In the genomic region with DNA sequence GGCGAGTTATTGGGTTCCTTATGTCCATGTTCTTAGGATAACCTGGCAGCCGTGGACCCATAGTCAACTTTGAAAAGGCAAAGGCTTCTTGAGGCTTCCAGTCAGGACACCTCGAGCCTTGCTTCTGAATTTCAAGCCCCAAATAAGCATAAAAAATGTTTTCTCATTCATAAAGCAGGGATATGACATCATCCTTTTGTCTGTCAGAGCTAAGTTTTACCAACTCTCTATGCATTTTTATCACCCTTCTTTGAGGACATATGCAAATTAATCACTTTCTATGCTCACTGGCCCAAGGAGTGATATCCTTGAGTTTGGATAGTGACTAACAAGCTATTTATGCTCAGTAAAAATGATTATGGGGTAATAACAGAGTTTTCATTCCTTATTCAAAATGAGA, we compare ENCODE assay signal across 18 cellular contexts.
A peak's percentile ranks its signal among the peaks of the same experiment; 100 is the strongest.
DNase-seq lines count a peak whose midpoint lies in the region; ATAC-seq, FAIRE-seq and TF ChIP-seq lines count a peak whose summit lies in the region.
"Had no signal": no experiment of that assay in that cellular context is flagged by ENCODE, and none has a peak within 500 bp of the region (broad histone marks: within the 10 kb centered on the region; RNA-seq: fewer than 3 reads in every experiment).

No MANE protein-coding gene starts in this region.

- no peaks in the 10 kb centered on the region for H3K4me1 ChIP-seq in astrocyte (ENCODE audit: insufficient read depth, low read length)
- H3K4me1 ChIP-seq: HAP-1 had no signal

- H2AFZ ChIP-seq in astrocyte (ENCODE audit: low read depth, low read length), result no peak overlapping the region

- H3K9me3 ChIP-seq in astrocyte (ENCODE audit: insufficient read depth, low read depth, low read length), result no peaks in the 10 kb centered on the region
- H3K9me3 ChIP-seq: HAP-1 had no signal

- no peak overlapping the region for H3K4me2 ChIP-seq in astrocyte (ENCODE audit: low read length)

- H3K4me3 ChIP-seq in astrocyte (ENCODE audit: insufficient read depth, low read depth, low read length), result no peak overlapping the region
- H3K4me3 ChIP-seq: GM12878, HAP-1 had no signal

- no peak for ATAC-seq in natural killer cell treated with Interleukin-12 subunit alpha and Interleukin-12 subunit beta and Interleukin-15 and Interleukin-18, amount 100 ng/mL, for 72 hours
- no peak for ATAC-seq in stimulated activated naive CD8-positive, alpha-beta T cell treated with anti-CD3 and anti-CD28 coated beads, Interleukin-15, amount 100 ng/mL, for 72 hours
- ATAC-seq: GM12878 had no signal

- DNase-seq in astrocyte (ENCODE audit: low read depth) (peak; percentile 4), immature natural killer cell (no peak), D721Med (ENCODE audit: insufficient read length, low spot score) (no peak)
- no peak for DNase-seq in natural killer cell treated with Interleukin-12 subunit alpha and Interleukin-12 subunit beta and Interleukin-15 and Interleukin-18, amount 100 ng/mL, for 72 hours (ENCODE audit: low spot score)
- DNase-seq in stimulated activated naive CD8-positive, alpha-beta T cell treated with anti-CD3 and anti-CD28 coated beads, Interleukin-15, amount 100 ng/mL, for 72 hours, result no peak
- no peak for DNase-seq in activated CD4-positive, alpha-beta T cell treated with anti-CD3 and anti-CD28 coated beads for 48 hours
- DNase-seq: C1 segment of cervical spinal cord; Calu3; CD4-positive, alpha-beta memory T cell; COR-L47; DMS153; DMS79; EL; GDM1; GOT3 had no signal

- TF ChIP-seq CTCF in astrocyte (IDR thresholded peaks at IDR 0.05; ENCODE audit: insufficient read depth, low read depth, low read length) (no peak), D721Med (IDR thresholded peaks at IDR 0.05; ENCODE audit: insufficient read depth, missing control alignments) (no peak)

- no peak overlapping the region for H3K9ac ChIP-seq in astrocyte (ENCODE audit: low read length)

- H3K79me2 ChIP-seq in astrocyte (ENCODE audit: insufficient read depth, low read length), result no peaks in the 10 kb centered on the region

- H3K27ac Mint-ChIP-seq in astrocyte (ENCODE audit: unreplicated experiment), result no peak overlapping the region
- H3K27ac Mint-ChIP-seq in immature natural killer cell, result peak overlapping the region in 5 of 6 donors; percentile 6 to 34 (median 22)
- peak overlapping the region; percentile 52 to 70 for H3K27ac Mint-ChIP-seq in natural killer cell treated with Interleukin-12 subunit alpha and Interleukin-12 subunit beta and Interleukin-15 and Interleukin-18, amount 100 ng/mL, for 72 hours
- no peak overlapping the region for H3K27ac Mint-ChIP-seq in stimulated activated naive CD8-positive, alpha-beta T cell treated with anti-CD3 and anti-CD28 coated beads, Interleukin-15, amount 100 ng/mL, for 72 hours
- H3K27ac Mint-ChIP-seq: CD4-positive, alpha-beta memory T cell had no signal

- H3K9me3 Mint-ChIP-seq in astrocyte (ENCODE audit: unreplicated experiment), result no peaks in the 10 kb centered on the region
- H3K9me3 Mint-ChIP-seq in immature natural killer cell, result no peaks in the 10 kb centered on the region
- H3K9me3 Mint-ChIP-seq in natural killer cell treated with Interleukin-12 subunit alpha and Interleukin-12 subunit beta and Interleukin-15 and Interleukin-18, amount 100 ng/mL, for 72 hours, result no peaks in the 10 kb centered on the region
- H3K9me3 Mint-ChIP-seq in stimulated activated naive CD8-positive, alpha-beta T cell treated with anti-CD3 and anti-CD28 coated beads, Interleukin-15, amount 100 ng/mL, for 72 hours, result no peaks in the 10 kb centered on the region

- H3K27ac ChIP-seq in astrocyte (ENCODE audit: low read depth, low read length), result no peak overlapping the region

- H3K27me3 Mint-ChIP-seq in astrocyte (ENCODE audit: low read depth, unreplicated experiment), result peaks cover 4% of the 10 kb centered on the region
- peaks cover 0 to 17% (median 0%) of the 10 kb centered on the region in 3 donors for H3K27me3 Mint-ChIP-seq in immature natural killer cell (ENCODE audit: low read depth in 3 of 3)
- H3K27me3 Mint-ChIP-seq in natural killer cell treated with Interleukin-12 subunit alpha and Interleukin-12 subunit beta and Interleukin-15 and Interleukin-18, amount 100 ng/mL, for 72 hours, result no peaks in the 10 kb centered on the region
- H3K27me3 Mint-ChIP-seq in stimulated activated naive CD8-positive, alpha-beta T cell treated with anti-CD3 and anti-CD28 coated beads, Interleukin-15, amount 100 ng/mL, for 72 hours, result no peaks in the 10 kb centered on the region
- H3K27me3 Mint-ChIP-seq: CD4-positive, alpha-beta memory T cell had no signal

- no peaks in the 10 kb centered on the region for H4K20me1 ChIP-seq in astrocyte (ENCODE audit: insufficient read depth, low read length)

- H3K36me3 Mint-ChIP-seq in astrocyte (ENCODE audit: low read depth, unreplicated experiment), result no peaks in the 10 kb centered on the region
- peaks cover 34 to 62% (median 44%) of the 10 kb centered on the region in 3 donors for H3K36me3 Mint-ChIP-seq in immature natural killer cell
- peaks cover 16% of the 10 kb centered on the region for H3K36me3 Mint-ChIP-seq in natural killer cell treated with Interleukin-12 subunit alpha and Interleukin-12 subunit beta and Interleukin-15 and Interleukin-18, amount 100 ng/mL, for 72 hours
- H3K36me3 Mint-ChIP-seq: CD4-positive, alpha-beta memory T cell had no signal

- H3K4me1 Mint-ChIP-seq in astrocyte (ENCODE audit: low read depth, unreplicated experiment) (no peaks in the 10 kb centered on the region), immature natural killer cell (peaks cover 5 to 32% of the 10 kb centered on the region in 2 donors)
- H3K4me1 Mint-ChIP-seq in natural killer cell treated with Interleukin-12 subunit alpha and Interleukin-12 subunit beta and Interleukin-15 and Interleukin-18, amount 100 ng/mL, for 72 hours (ENCODE audit: low read depth in 2 of 2), result peaks cover 0 to 13% of the 10 kb centered on the region in 2 donors
- no peaks in the 10 kb centered on the region for H3K4me1 Mint-ChIP-seq in stimulated activated naive CD8-positive, alpha-beta T cell treated with anti-CD3 and anti-CD28 coated beads, Interleukin-15, amount 100 ng/mL, for 72 hours
- H3K4me1 Mint-ChIP-seq: CD4-positive, alpha-beta memory T cell had no signal

- H3K4me3 Mint-ChIP-seq in astrocyte (ENCODE audit: unreplicated experiment) (no peak overlapping the region), immature natural killer cell (no peak overlapping the region)
- no peak overlapping the region for H3K4me3 Mint-ChIP-seq in natural killer cell treated with Interleukin-12 subunit alpha and Interleukin-12 subunit beta and Interleukin-15 and Interleukin-18, amount 100 ng/mL, for 72 hours
- H3K4me3 Mint-ChIP-seq in stimulated activated naive CD8-positive, alpha-beta T cell treated with anti-CD3 and anti-CD28 coated beads, Interleukin-15, amount 100 ng/mL, for 72 hours, result no peak overlapping the region
- H3K4me3 Mint-ChIP-seq: CD4-positive, alpha-beta memory T cell had no signal

- H3K27me3 ChIP-seq in astrocyte (ENCODE audit: insufficient read depth, low read length), result no peaks in the 10 kb centered on the region

- no peaks in the 10 kb centered on the region for H3K36me3 ChIP-seq in astrocyte (ENCODE audit: insufficient read depth, low read length)
- H3K36me3 ChIP-seq: HAP-1 had no signal

- FAIRE-seq in astrocyte (lab: Jason Lieb, UNC), result no peak
- no peak for FAIRE-seq in D721Med (lab: Jason Lieb, UNC)
- FAIRE-seq: GM12878, H54 had no signal

Comparison
In these comparisons a context has a peak if more than half of its experiments do, and no peak if none do; other contexts are left out.
1. H3K27ac Mint-ChIP-seq: peak in immature natural killer cell (5 of 6) and natural killer cell treated with Interleukin-12 subunit alpha and Interleukin-12 subunit beta and Interleukin-15 and Interleukin-18, amount 100 ng/mL, for 72 hours (2 of 2); none in astrocyte (single experiment) and stimulated activated naive CD8-positive, alpha-beta T cell treated with anti-CD3 and anti-CD28 coated beads, Interleukin-15, amount 100 ng/mL, for 72 hours (0 of 2).